ENCODE assay signal across 22 cellular contexts in the genomic region with DNA sequence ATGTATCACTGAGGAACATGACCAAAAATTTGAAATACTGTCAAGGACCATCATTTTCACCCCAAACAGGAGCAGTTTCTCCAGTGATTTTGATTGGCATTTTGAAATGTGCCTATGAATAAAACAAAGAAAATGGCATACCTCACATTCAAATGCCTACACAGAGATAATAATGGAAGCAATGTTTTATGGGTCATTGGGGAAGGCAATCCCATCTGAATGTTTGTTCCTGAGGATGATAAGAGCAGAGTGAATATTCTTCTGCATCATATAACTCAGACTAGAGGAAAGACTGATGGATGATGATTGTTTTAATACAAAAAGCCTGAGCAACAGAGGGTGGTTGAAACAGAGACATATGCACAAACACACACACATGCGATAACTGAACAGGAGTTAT.
"Had no signal": no experiment of that assay in that cellular context is flagged by ENCODE, and none has a peak within 500 bp of the region (broad histone marks: within the 10 kb centered on the region; RNA-seq: fewer than 3 reads in every experiment).

No MANE protein-coding gene starts in this region.

- ATAC-seq: activated CD4-positive, alpha-beta T cell treated with anti-CD3 and anti-CD28 coated beads for 36 hours; activated T-cell treated with anti-CD3 and anti-CD28 coated beads, Interleukin-2, amount 50 U/mL, for 72 hours had no signal

- H3K27ac ChIP-seq: VCaP had no signal

- DNase-seq: activated CD4-positive, alpha-beta memory T cell treated with anti-CD3 and anti-CD28 coated beads, Interleukin-2, amount 10 ng/mL, durations not matched to agents 7 days and 5 days; activated CD4-positive, alpha-beta T cell treated with anti-CD3 and anti-CD28 coated beads for 36 hours; activated CD4-positive, alpha-beta T cell treated with anti-CD3 and anti-CD28 coated beads, Interleukin-2, amount 50 U/mL, for 1 hour; activated gamma-delta T cell treated with Interleukin-2 at 50 U/mL for 16 hours; activated naive CD4-positive, alpha-beta T cell treated with anti-CD3 and anti-CD28 coated beads, Interleukin-2, amount 10 ng/mL, durations not matched to agents 7 days and 5 days; activated naive CD8-positive, alpha-beta T cell treated with anti-CD3 and anti-CD28 coated beads for 36 hours; activated T-cell treated with anti-CD3 and anti-CD28 coated beads for 4 hours; activated T-cell treated with anti-CD3 and anti-CD28 coated beads, Interleukin-2, amount 50 U/mL, for 72 hours; cerebellar nuclear complex; NCI-H1092; NCI-H1417; NCI-H2029; NCI-H2107; NCI-H2171 treated with DMSO at 0.1 percent for 48 hours; NCI-H226; NCI-H526 treated with DMSO at 0.1 percent for 48 hours; NCI-H82; OCI-M1; SHP77 treated with DMSO at 0.1 percent for 48 hours; T-helper 1 cell had no signal

- H3K27me3 Mint-ChIP-seq: activated CD4-positive, alpha-beta memory T cell treated with anti-CD3 and anti-CD28 coated beads, Interleukin-2, amount 10 ng/mL, durations not matched to agents 7 days and 5 days; activated CD4-positive, alpha-beta T cell treated with anti-CD3 and anti-CD28 coated beads for 36 hours; activated naive CD4-positive, alpha-beta T cell treated with anti-CD3 and anti-CD28 coated beads, Interleukin-2, amount 10 ng/mL, durations not matched to agents 7 days and 5 days; activated naive CD8-positive, alpha-beta T cell treated with anti-CD3 and anti-CD28 coated beads for 36 hours had no signal

- H3K4me3 Mint-ChIP-seq: activated CD4-positive, alpha-beta memory T cell treated with anti-CD3 and anti-CD28 coated beads, Interleukin-2, amount 10 ng/mL, durations not matched to agents 7 days and 5 days; activated CD4-positive, alpha-beta T cell treated with anti-CD3 and anti-CD28 coated beads for 36 hours; activated naive CD4-positive, alpha-beta T cell treated with anti-CD3 and anti-CD28 coated beads, Interleukin-2, amount 10 ng/mL, durations not matched to agents 7 days and 5 days; activated naive CD8-positive, alpha-beta T cell treated with anti-CD3 and anti-CD28 coated beads for 36 hours; activated T-cell treated with anti-CD3 and anti-CD28 coated beads, Interleukin-2, amount 50 U/mL, for 72 hours had no signal

- H3K27ac Mint-ChIP-seq: activated CD4-positive, alpha-beta memory T cell treated with anti-CD3 and anti-CD28 coated beads, Interleukin-2, amount 10 ng/mL, durations not matched to agents 7 days and 5 days; activated CD4-positive, alpha-beta T cell treated with anti-CD3 and anti-CD28 coated beads for 36 hours; activated naive CD4-positive, alpha-beta T cell treated with anti-CD3 and anti-CD28 coated beads, Interleukin-2, amount 10 ng/mL, durations not matched to agents 7 days and 5 days; activated naive CD8-positive, alpha-beta T cell treated with anti-CD3 and anti-CD28 coated beads for 36 hours; activated T-cell treated with anti-CD3 and anti-CD28 coated beads, Interleukin-2, amount 50 U/mL, for 72 hours; activated T-helper 2 cell treated with anti-CD3 and anti-CD28 coated beads, Interferon-gamma antibody, Interleukin-2, Interleukin-4, amounts not matched to agents 10 μg/mL and 5 μg/mL and 100 μg/mL, durations not matched to agents 14 hours and 24 hours and 36 hours had no signal

- H3K4me1 Mint-ChIP-seq: activated CD4-positive, alpha-beta memory T cell treated with anti-CD3 and anti-CD28 coated beads, Interleukin-2, amount 10 ng/mL, durations not matched to agents 7 days and 5 days; activated CD4-positive, alpha-beta T cell treated with anti-CD3 and anti-CD28 coated beads for 36 hours; activated naive CD4-positive, alpha-beta T cell treated with anti-CD3 and anti-CD28 coated beads, Interleukin-2, amount 10 ng/mL, durations not matched to agents 7 days and 5 days; activated naive CD8-positive, alpha-beta T cell treated with anti-CD3 and anti-CD28 coated beads for 36 hours had no signal

- H3K9me3 Mint-ChIP-seq: activated CD4-positive, alpha-beta memory T cell treated with anti-CD3 and anti-CD28 coated beads, Interleukin-2, amount 10 ng/mL, durations not matched to agents 7 days and 5 days had no signal

- H3K36me3 Mint-ChIP-seq: activated naive CD4-positive, alpha-beta T cell treated with anti-CD3 and anti-CD28 coated beads, Interleukin-2, amount 10 ng/mL, durations not matched to agents 7 days and 5 days; activated naive CD8-positive, alpha-beta T cell treated with anti-CD3 and anti-CD28 coated beads for 36 hours had no signal
